Comparison of ENCODE assay signal across 17 cellular contexts in the genomic region with DNA sequence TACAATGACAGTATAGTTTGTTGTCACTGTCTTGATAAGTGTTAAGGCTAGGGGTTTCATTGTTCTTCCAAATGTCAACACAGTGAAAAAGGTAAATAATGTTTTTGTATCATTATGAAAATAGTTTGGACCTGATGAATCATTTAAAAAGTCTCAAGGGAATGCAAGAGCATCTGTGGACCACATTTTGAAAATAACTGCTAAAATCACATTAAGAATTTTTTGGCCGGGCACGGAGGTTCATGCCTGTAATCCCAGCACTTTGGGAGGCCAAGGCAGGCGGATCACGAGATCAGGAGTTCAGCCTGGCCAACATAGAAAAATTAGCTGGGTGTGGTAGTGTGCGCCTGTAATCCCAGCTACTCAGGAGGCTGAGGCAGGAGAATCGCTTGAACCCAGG. TPM values are rescaled to one million over a fixed set of nuclear protein-coding genes. Genes with fewer than 3 reads are reported as not detected.
DNase-seq lines count a peak whose midpoint lies in the region; ATAC-seq lines count a peak whose summit lies in the region.
"Had no signal": no experiment of that assay in that cellular context is flagged by ENCODE, and none has a peak within 500 bp of the region (broad histone marks: within the 10 kb centered on the region; RNA-seq: fewer than 3 reads in every experiment).

No MANE protein-coding gene starts in this region.

- CTCF ChIA-PET in activated CD8-positive, alpha-beta T cell treated with anti-CD3 and anti-CD28 coated beads, Interleukin-2, amount 10 ng/mL, durations not matched to agents 7 days and 5 days (lab: Charles Lee): no interaction called here

- ATAC-seq in GM19463 (IDR thresholded peaks at IDR 0.05; ENCODE audit: unreplicated experiment): no peak
- ATAC-seq in activated CD8-positive, alpha-beta T cell treated with anti-CD3 and anti-CD28 coated beads, Interleukin-2, amount 10 ng/mL, durations not matched to agents 7 days and 5 days: no peak
- no peak for ATAC-seq in activated CD4-positive, CD25-positive, alpha-beta regulatory T cell treated with anti-CD3 and anti-CD28 coated beads, Interleukin-2, amount 50 U/mL, for 24 hours
- ATAC-seq: HepG2 had no signal

- H3K4me3 Mint-ChIP-seq in activated CD8-positive, alpha-beta T cell treated with anti-CD3 and anti-CD28 coated beads, Interleukin-2, amount 10 ng/mL, durations not matched to agents 7 days and 5 days: no peak overlapping the region
- H3K4me3 Mint-ChIP-seq: CD4-positive, alpha-beta T cell; H9; IgD-negative memory B cell had no signal

- no peaks in the 10 kb centered on the region for H3K36me3 ChIP-seq in GM23248 (ENCODE audit: low read depth)
- H3K36me3 ChIP-seq: BE2C had no signal

- H3K4me3 ChIP-seq in GM23248: no peak overlapping the region

- H3K27me3 ChIP-seq in GM23248 (replicated peaks; ENCODE audit: insufficient read depth): no peaks in the 10 kb centered on the region
- H3K27me3 ChIP-seq: BE2C had no signal

- no peak overlapping the region for H3K9ac ChIP-seq in GM23248

- no peaks in the 10 kb centered on the region for H3F3A ChIP-seq in GM23248 (ENCODE audit: insufficient read depth)

- no peaks in the 10 kb centered on the region for H3K9me3 Mint-ChIP-seq in activated CD8-positive, alpha-beta T cell treated with anti-CD3 and anti-CD28 coated beads, Interleukin-2, amount 10 ng/mL, durations not matched to agents 7 days and 5 days (ENCODE audit: insufficient read depth)
- H3K9me3 Mint-ChIP-seq: CD4-positive, alpha-beta T cell; H9; IgD-negative memory B cell had no signal

- no peak overlapping the region for H3K27ac Mint-ChIP-seq in activated CD8-positive, alpha-beta T cell treated with anti-CD3 and anti-CD28 coated beads, Interleukin-2, amount 10 ng/mL, durations not matched to agents 7 days and 5 days
- H3K27ac Mint-ChIP-seq: CD4-positive, alpha-beta T cell; IgD-negative memory B cell had no signal

- H3K27ac ChIP-seq in GM23248: no peak overlapping the region
- H3K27ac ChIP-seq: C4-2B had no signal

- no peaks in the 10 kb centered on the region for H3K36me3 Mint-ChIP-seq in activated CD8-positive, alpha-beta T cell treated with anti-CD3 and anti-CD28 coated beads, Interleukin-2, amount 10 ng/mL, durations not matched to agents 7 days and 5 days (ENCODE audit: low read depth)
- H3K36me3 Mint-ChIP-seq: IgD-negative memory B cell had no signal

- POLR2A ChIA-PET in activated CD8-positive, alpha-beta T cell treated with anti-CD3 and anti-CD28 coated beads, Interleukin-2, amount 10 ng/mL, durations not matched to agents 7 days and 5 days (lab: Charles Lee): no interaction called here

- DNase-seq in EH (ENCODE audit: low read depth) (peak; percentile 13), GM23248 (peak; percentile 41), fibroblast of gingiva (ENCODE audit: low read depth) (peak; percentile 54), dedifferentiated amniotic fluid mesenchymal stem cell (ENCODE audit: extremely low spot score) (no peak)
- no peak for DNase-seq in activated CD8-positive, alpha-beta T cell treated with anti-CD3 and anti-CD28 coated beads, Interleukin-2, amount 10 ng/mL, durations not matched to agents 7 days and 5 days
- DNase-seq: BE2C; Caco-2; CD4-positive, alpha-beta T cell; GF-D8; H9; KBM-7 had no signal

- H3K27me3 Mint-ChIP-seq in activated CD8-positive, alpha-beta T cell treated with anti-CD3 and anti-CD28 coated beads, Interleukin-2, amount 10 ng/mL, durations not matched to agents 7 days and 5 days (ENCODE audit: low read depth): peaks cover 4% of the 10 kb centered on the region

- no peaks in the 10 kb centered on the region for H3K9me3 ChIP-seq in GM23248 (ENCODE audit: low read depth)
- H3K9me3 ChIP-seq: BE2C, Caco-2 had no signal

- in situ Hi-C loops in GM23248 (cut with MboI): no loop called here

- H3K4me2 ChIP-seq in GM23248 (ENCODE audit: unreplicated experiment): no peak overlapping the region

- H3K9me2 ChIP-seq in GM23248 (ENCODE audit: insufficient read depth): no peaks in the 10 kb centered on the region

- no peaks in the 10 kb centered on the region for H3K79me2 ChIP-seq in GM23248 (ENCODE audit: insufficient read depth)

- H3K4me1 Mint-ChIP-seq in activated CD8-positive, alpha-beta T cell treated with anti-CD3 and anti-CD28 coated beads, Interleukin-2, amount 10 ng/mL, durations not matched to agents 7 days and 5 days (ENCODE audit: low read depth): no peaks in the 10 kb centered on the region

- H3K4me1 ChIP-seq in GM23248 (ENCODE audit: insufficient read depth): 0 out of 2 replicates have a peak, but pooled peaks cover 2% of the 10 kb centered on the region
- H3K4me1 ChIP-seq: BE2C, Caco-2 had no signal

- WGBS in GM23248 (ENCODE audit: low coverage in 1 of 2, low lambda C conversion rate in 2 of 2, missing lambda C conversion rate in 2 of 2), 2 experiments: 20 to 22% methylated on average over 6 of the region's 6 CpGs

- H4K20me1 ChIP-seq in GM23248 (ENCODE audit: insufficient read depth): no peaks in the 10 kb centered on the region

- peak overlapping the region; percentile 54; the same call in 1 of the 2 replicates for H2AFZ ChIP-seq in GM23248

RNA-seq across cellular contexts. Expression of gene SCN1A, which starts 10.3 kb away (rescaled TPM):
- 0.13 TPM in 1 of 2 replicates, not detected in the other for total RNA-seq in GM23248 (2014; rRNA removed; shearing (Covaris generic))
- 0.08 TPM in 1 of 2 replicates, not detected in the other for polyA plus RNA-seq in GM23248 (2016; fragmentation: Nextera tagmentation; extraction: Ambion mirVana)
- total RNA-seq in activated CD8-positive, alpha-beta T cell treated with anti-CD3 and anti-CD28 coated beads, Interleukin-2, amount 10 ng/mL, durations not matched to agents 7 days and 5 days: not detected
- total RNA-seq: A172; Caco-2; CD4-positive, alpha-beta T cell had no signal
- polyA plus RNA-seq: IgD-negative memory B cell had no signal

Comparison
In these comparisons a context has a peak if more than half of its experiments do, and no peak if none do; other contexts are left out.
1. DNase-seq: peak in EH (single experiment), GM23248 (single experiment) and fibroblast of gingiva (single experiment); none in dedifferentiated amniotic fluid mesenchymal stem cell (single experiment) and activated CD8-positive, alpha-beta T cell treated with anti-CD3 and anti-CD28 coated beads, Interleukin-2, amount 10 ng/mL, durations not matched to agents 7 days and 5 days (single experiment).